14 cellular contexts compared by ENCODE assay signal in the genomic region with DNA sequence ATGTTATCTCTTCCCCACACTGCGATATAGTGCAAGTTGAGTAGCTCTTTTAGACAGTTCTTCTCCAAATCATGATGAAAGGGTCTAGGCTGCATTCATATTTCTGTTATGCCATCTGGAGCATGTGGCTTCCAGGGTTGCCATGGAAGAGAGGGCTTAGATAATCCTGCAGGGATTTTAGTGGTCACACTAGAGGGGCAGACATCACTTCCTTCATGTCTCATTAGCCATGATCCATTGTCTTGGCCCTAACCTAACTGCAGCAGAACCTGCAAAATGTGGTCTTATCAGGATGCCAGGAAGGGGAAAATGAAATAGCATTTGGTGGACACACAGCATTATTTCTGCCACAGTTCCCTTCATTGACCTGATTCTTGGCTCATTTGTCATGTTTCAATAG.
"Had no signal": no experiment of that assay in that cellular context is flagged by ENCODE, and none has a peak within 500 bp of the region (broad histone marks: within the 10 kb centered on the region; RNA-seq: fewer than 3 reads in every experiment).

No MANE protein-coding gene starts in this region.

- FAIRE-seq: colon, kidney, urothelium cell line had no signal

- DNase-seq: dermis blood vessel endothelial cell; esophagus squamous epithelium; foreskin fibroblast; kidney; left cardiac atrium; left ventricle myocardium inferior; lower lobe of right lung; nucleus accumbens; psoas muscle; stimulated activated CD4-positive, alpha-beta T cell treated with anti-CD3 and anti-CD28 coated beads, Interleukin-2, amount 100 ng/mL, for 24 hours; stimulated activated naive CD4-positive, alpha-beta T cell treated with Interleukin-2 at 50 U/mL for 16 hours; thyroid gland had no signal
